ENCODE assay signal across 16 cellular contexts in the genomic region with DNA sequence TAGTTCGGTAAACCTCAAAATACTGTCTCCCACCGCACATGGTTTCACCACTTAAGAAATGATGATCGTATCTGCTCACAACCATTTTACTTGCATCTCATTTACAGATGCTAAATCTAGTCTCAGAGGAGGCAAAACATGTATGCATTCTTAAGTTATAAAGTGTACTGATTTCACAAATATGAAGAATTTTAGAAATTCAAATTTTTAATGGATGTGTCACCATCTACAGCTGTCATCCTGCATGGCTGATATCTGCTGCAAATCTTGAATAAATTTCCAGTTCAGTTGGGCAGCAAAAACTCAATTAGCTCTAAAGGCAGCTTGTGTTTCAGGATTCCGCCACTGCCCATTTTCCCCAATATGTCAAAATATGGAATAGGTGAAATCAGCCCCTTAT.
DNase-seq lines count a peak whose midpoint lies in the region; ATAC-seq and TF ChIP-seq lines count a peak whose summit lies in the region.
"Had no signal": no experiment of that assay in that cellular context is flagged by ENCODE, and none has a peak within 500 bp of the region (broad histone marks: within the 10 kb centered on the region; RNA-seq: fewer than 3 reads in every experiment).

No MANE protein-coding gene starts in this region.

- no peak for TF ChIP-seq CTCF in fibroblast of villous mesenchyme (IDR thresholded peaks at IDR 0.05; ENCODE audit: insufficient read depth, low read depth, low read length)

- H3K4me3 ChIP-seq in fibroblast of villous mesenchyme (ENCODE audit: low read depth, low read length) (peak overlapping the region; percentile 45), HAP-1 (no peak overlapping the region)

- no peaks in the 10 kb centered on the region for H3K4me1 ChIP-seq in HAP-1
- H3K4me1 ChIP-seq: Peyer's patch had no signal

- no peaks in the 10 kb centered on the region for H3K36me3 ChIP-seq in HAP-1 (replicated peaks)
- H3K36me3 ChIP-seq: Peyer's patch had no signal

- no peak for ATAC-seq in HG02870 (IDR thresholded peaks at IDR 0.05; ENCODE audit: unreplicated experiment)
- ATAC-seq: activated T-cell treated with anti-CD3 and anti-CD28 coated beads, Interleukin-2, amount 50 U/mL, for 4 hours had no signal

- in situ Hi-C loops in HAP-1 (cut with MboI; ENCODE audit: low sequenced_read_pairs), result no loop called here

- H3K27me3 ChIP-seq in HAP-1 (ENCODE audit: low read depth), result no peaks in the 10 kb centered on the region
- H3K27me3 ChIP-seq: Peyer's patch had no signal

- no peaks in the 10 kb centered on the region for H3K9me3 ChIP-seq in HAP-1
- H3K9me3 ChIP-seq: Peyer's patch had no signal

- peak; percentile 16 for DNase-seq in NCI-H2171 treated with DMSO at 0.1 percent for 48 hours (lab: John Stamatoyannopoulos, UW)
- no peak for DNase-seq in NCI-H2171 (lab: John Stamatoyannopoulos, UW)
- peak; percentile 16 for DNase-seq in RPMI7951 (ENCODE audit: low read depth)
- no peak for DNase-seq in fibroblast of villous mesenchyme (ENCODE audit: low read depth)
- DNase-seq in superior temporal gyrus (ENCODE audit: extremely low spot score), result peak; percentile 26
- no peak for DNase-seq in HAP-1 (ENCODE audit: low spot score in 2 of 2)
- DNase-seq in NCI-H2029 treated with DMSO at 0.1 percent for 48 hours (lab: John Stamatoyannopoulos, UW), result no peak
- DNase-seq: activated CD4-positive, alpha-beta T cell treated with anti-CD3 and anti-CD28 coated beads, Interleukin-2, amount 10 ng/mL, durations not matched to agents 7 days and 5 days; activated T-cell treated with anti-CD3 and anti-CD28 coated beads, Interleukin-2, amount 50 U/mL, for 4 hours; amygdala; Caco-2; kidney glomerular epithelial cell; naive B cell; NCI-H1048; Peyer's patch had no signal

Comparison
In these comparisons a context has a peak if more than half of its experiments do, and no peak if none do; other contexts are left out.
1. DNase-seq: peak in NCI-H2171 treated with DMSO at 0.1 percent for 48 hours (single experiment), RPMI7951 (single experiment) and superior temporal gyrus (single experiment); none in NCI-H2171 (single experiment), fibroblast of villous mesenchyme (single experiment), HAP-1 (0 of 2) and NCI-H2029 treated with DMSO at 0.1 percent for 48 hours (single experiment).